In genomic region chr2:38106420-38107182, GRCh38 we compare ENCODE assay signal across 8 cellular contexts. TPM values are rescaled to one million over a fixed set of nuclear protein-coding genes. Genes with fewer than 3 reads are reported as not detected.
A peak's percentile ranks its signal among the peaks of the same experiment; 100 is the strongest.
DNase-seq lines count a peak whose midpoint lies in the region; ATAC-seq and TF ChIP-seq lines count a peak whose summit lies in the region.

No MANE protein-coding gene starts in this region.

- no peaks in the 10 kb centered on the region for H4K20me1 ChIP-seq in OCI-LY3 (ENCODE audit: insufficient read depth, low read length)

- ATAC-seq in GM21723 (IDR thresholded peaks at IDR 0.05; ENCODE audit: unreplicated experiment): peak; percentile 48
- ATAC-seq in gastrocnemius medialis: no peak
- ATAC-seq in HG02884 (IDR thresholded peaks at IDR 0.05; ENCODE audit: unreplicated experiment): no peak

- H3K36me3 ChIP-seq in OCI-LY3 (replicated peaks; ENCODE audit: low read depth, low read length) (no peaks in the 10 kb centered on the region), esophagus muscularis mucosa (no peaks in the 10 kb centered on the region), gastrocnemius medialis (no peaks in the 10 kb centered on the region)
- H3K36me3 ChIP-seq in effector memory CD4-positive, alpha-beta T cell (ENCODE audit: control insufficient read depth, insufficient read depth, low read length): no peaks in the 10 kb centered on the region

- H3K27ac ChIP-seq in OCI-LY3 (ENCODE audit: low read length): no peak overlapping the region
- peak overlapping the region; percentile 3 to 25 (median 24) for H3K27ac ChIP-seq in esophagus muscularis mucosa (replicated peaks in 1 of 4)
- peak overlapping the region; percentile 43 to 69 (median 56) for H3K27ac ChIP-seq in gastrocnemius medialis
- H3K27ac ChIP-seq in effector memory CD4-positive, alpha-beta T cell (ENCODE audit: insufficient read depth, low read length, poor library complexity, severe bottlenecking): no peak overlapping the region

- in situ Hi-C loops in gastrocnemius medialis (cut with MboI; ENCODE audit: low sequenced_read_pairs in 4 of 4): no loop called here

- TF ChIP-seq POLR2A in esophagus muscularis mucosa (IDR thresholded peaks at IDR 0.05; ENCODE audit: low read depth) (no peak), gastrocnemius medialis (IDR thresholded peaks at IDR 0.05) (no peak)

- H3K27me3 ChIP-seq in OCI-LY3 (ENCODE audit: low read depth, low read length) (peaks cover 5% of the 10 kb centered on the region; the same call in 1 of the 2 replicates), esophagus muscularis mucosa (no peaks in the 10 kb centered on the region), gastrocnemius medialis (no peaks in the 10 kb centered on the region)
- peaks cover 3% of the 10 kb centered on the region for H3K27me3 ChIP-seq in effector memory CD4-positive, alpha-beta T cell (replicated peaks; ENCODE audit: control insufficient read depth, insufficient read depth, low read length, poor library complexity, severe bottlenecking)

- H3K4me1 ChIP-seq in OCI-LY3 (ENCODE audit: low read length): peaks cover 27% of the 10 kb centered on the region
- peaks cover 5 to 20% (median 13%) of the 10 kb centered on the region in 4 donors for H3K4me1 ChIP-seq in esophagus muscularis mucosa
- no peaks in the 10 kb centered on the region for H3K4me1 ChIP-seq in gastrocnemius medialis
- H3K4me1 ChIP-seq in effector memory CD4-positive, alpha-beta T cell (ENCODE audit: control insufficient read depth, insufficient read depth, low read length, poor library complexity, severe bottlenecking): no peaks in the 10 kb centered on the region

- H3K4me3 ChIP-seq in OCI-LY3 (ENCODE audit: low read length): no peak overlapping the region
- H3K4me3 ChIP-seq in esophagus muscularis mucosa: no peak overlapping the region
- no peak overlapping the region for H3K4me3 ChIP-seq in gastrocnemius medialis
- H3K4me3 ChIP-seq in effector memory CD4-positive, alpha-beta T cell (ENCODE audit: insufficient read depth, low read depth, low read length, poor library complexity, severe bottlenecking): no peak overlapping the region

- H3K79me2 ChIP-seq in OCI-LY3 (ENCODE audit: low read length): no peaks in the 10 kb centered on the region

- H3K4me2 ChIP-seq in OCI-LY3 (ENCODE audit: low read length): peak overlapping the region; percentile 40

- intact Hi-C loops in esophagus muscularis mucosa (cut with DNase I): no loop called here
- intact Hi-C loops in gastrocnemius medialis (cut with DNase I; ENCODE audit: low total_unique reads): no loop called here

- TF ChIP-seq EP300 in esophagus muscularis mucosa (IDR thresholded peaks at IDR 0.05): no peak

- no peak for TF ChIP-seq CTCF in OCI-LY3 (IDR thresholded peaks at IDR 0.05; ENCODE audit: low read depth, low read length)
- TF ChIP-seq CTCF in esophagus muscularis mucosa (IDR thresholded peaks at IDR 0.05): no peak
- no peak for TF ChIP-seq CTCF in gastrocnemius medialis (IDR thresholded peaks at IDR 0.05 in 4 of 5, conservative IDR thresholded peaks at IDR 0.05 in 1 of 5)

- DNase-seq in esophagus muscularis mucosa (ENCODE audit: extremely low spot score) (no peak), gastrocnemius medialis (no peak), iPS-NIHi7 (ENCODE audit: extremely low spot score) (no peak), NCI-H1105 (lab: John Stamatoyannopoulos, UW) (no peak)
- no peak for DNase-seq in effector memory CD4-positive, alpha-beta T cell

- 0 out of 2 replicates have a peak overlapping the region, but pooled peaks have one; percentile 5 for H2AFZ ChIP-seq in OCI-LY3 (ENCODE audit: low read depth, low read length)

- H3K9ac ChIP-seq in OCI-LY3 (ENCODE audit: low read length): no peak overlapping the region

- WGBS in esophagus muscularis mucosa: 73% methylated on average over 8 of the region's 8 CpGs

- no peaks in the 10 kb centered on the region for H3K9me3 ChIP-seq in OCI-LY3 (ENCODE audit: insufficient read depth, low read length)
- H3K9me3 ChIP-seq in esophagus muscularis mucosa: peaks cover 0 to 4% (median 0%) of the 10 kb centered on the region in 4 donors
- H3K9me3 ChIP-seq in gastrocnemius medialis: no peaks in the 10 kb centered on the region
- H3K9me3 ChIP-seq in effector memory CD4-positive, alpha-beta T cell (ENCODE audit: control insufficient read depth, low read length): no peaks in the 10 kb centered on the region

RNA-seq across cellular contexts. Expression of gene CYP1B1, which starts 30.6 kb away (rescaled TPM):
- total RNA-seq in esophagus muscularis mucosa (10 to 100 TPM; 20.8 to 60.3 (median 37.6) TPM), gastrocnemius medialis (10 to 100 TPM in 2 of 4 donors, 1 to 10 TPM in 2; 2.5 to 29.1 (median 9.7) TPM)

Comparison
In these comparisons a context has a peak if more than half of its experiments do, and no peak if none do; other contexts are left out.
1. H3K27ac ChIP-seq: peak in esophagus muscularis mucosa (4 of 4) and gastrocnemius medialis (4 of 4); none in OCI-LY3 (single experiment) and effector memory CD4-positive, alpha-beta T cell (single experiment).